ENCODE assay signal across 23 cellular contexts in genomic region chr1:116193768-116194167, GRCh38.
"Had no signal": no experiment of that assay in that cellular context is flagged by ENCODE, and none has a peak within 500 bp of the region (broad histone marks: within the 10 kb centered on the region; RNA-seq: fewer than 3 reads in every experiment).

No MANE protein-coding gene starts in this region.

- H3K4me2 ChIP-seq: hepatocyte had no signal

- H3K4me1 Mint-ChIP-seq: immature natural killer cell, memory B cell had no signal

- H3K9me3 ChIP-seq: colonic mucosa, esophagus muscularis mucosa, gastroesophageal sphincter, heart left ventricle, left lung, lower lobe of right lung had no signal

- H3K27ac Mint-ChIP-seq: dendritic cell treated with granulocyte-macrophage colony-stimulating factor and Interleukin-4, amounts not matched to agents 40 ng/mL and 50 ng/mL, for 4 days; immature natural killer cell; memory B cell had no signal

- H3K4me3 Mint-ChIP-seq: dendritic cell treated with granulocyte-macrophage colony-stimulating factor and Interleukin-4, amounts not matched to agents 40 ng/mL and 50 ng/mL, for 4 days; immature natural killer cell; memory B cell had no signal

- H3K79me2 ChIP-seq: hepatocyte had no signal

- H3K36me3 ChIP-seq: colonic mucosa, esophagus muscularis mucosa, gastroesophageal sphincter, heart left ventricle, left lung, lower lobe of right lung had no signal

- H3K36me3 Mint-ChIP-seq: immature natural killer cell, memory B cell had no signal

- H3K9me3 Mint-ChIP-seq: dendritic cell treated with granulocyte-macrophage colony-stimulating factor and Interleukin-4, amounts not matched to agents 40 ng/mL and 50 ng/mL, for 4 days had no signal

- H3K4me1 ChIP-seq: foreskin keratinocyte, gastroesophageal sphincter, heart left ventricle, left lung, lower lobe of right lung had no signal

- FAIRE-seq: endothelial cell of umbilical vein, frontal cortex, kidney had no signal

- H2AFZ ChIP-seq: hepatocyte had no signal

- DNase-seq: cerebellar nuclear complex; colonic mucosa; cortex of kidney; effector CD8-positive, alpha-beta T cell; foreskin keratinocyte; heart left ventricle; hypothalamus; immature natural killer cell; islet precursor cell; kidney; kidney glomerular epithelial cell; left lung; left ventricle myocardium superior; lower lobe of right lung; mesendoderm; midbrain had no signal

- H3K27me3 ChIP-seq: colonic mucosa, esophagus muscularis mucosa, gastroesophageal sphincter, heart left ventricle, hepatocyte, left lung had no signal

- H3K4me3 ChIP-seq: colonic mucosa, esophagus muscularis mucosa, gastroesophageal sphincter, heart left ventricle, hepatocyte, left lung, lower lobe of right lung had no signal

- ATAC-seq: foreskin keratinocyte, gastroesophageal sphincter, heart left ventricle, left lung, left ventricle myocardium superior, lower lobe of right lung had no signal

- H3K27ac ChIP-seq: esophagus muscularis mucosa, foreskin keratinocyte, gastroesophageal sphincter, heart left ventricle, hepatocyte, left lung, lower lobe of right lung had no signal
